In the genomic region with DNA sequence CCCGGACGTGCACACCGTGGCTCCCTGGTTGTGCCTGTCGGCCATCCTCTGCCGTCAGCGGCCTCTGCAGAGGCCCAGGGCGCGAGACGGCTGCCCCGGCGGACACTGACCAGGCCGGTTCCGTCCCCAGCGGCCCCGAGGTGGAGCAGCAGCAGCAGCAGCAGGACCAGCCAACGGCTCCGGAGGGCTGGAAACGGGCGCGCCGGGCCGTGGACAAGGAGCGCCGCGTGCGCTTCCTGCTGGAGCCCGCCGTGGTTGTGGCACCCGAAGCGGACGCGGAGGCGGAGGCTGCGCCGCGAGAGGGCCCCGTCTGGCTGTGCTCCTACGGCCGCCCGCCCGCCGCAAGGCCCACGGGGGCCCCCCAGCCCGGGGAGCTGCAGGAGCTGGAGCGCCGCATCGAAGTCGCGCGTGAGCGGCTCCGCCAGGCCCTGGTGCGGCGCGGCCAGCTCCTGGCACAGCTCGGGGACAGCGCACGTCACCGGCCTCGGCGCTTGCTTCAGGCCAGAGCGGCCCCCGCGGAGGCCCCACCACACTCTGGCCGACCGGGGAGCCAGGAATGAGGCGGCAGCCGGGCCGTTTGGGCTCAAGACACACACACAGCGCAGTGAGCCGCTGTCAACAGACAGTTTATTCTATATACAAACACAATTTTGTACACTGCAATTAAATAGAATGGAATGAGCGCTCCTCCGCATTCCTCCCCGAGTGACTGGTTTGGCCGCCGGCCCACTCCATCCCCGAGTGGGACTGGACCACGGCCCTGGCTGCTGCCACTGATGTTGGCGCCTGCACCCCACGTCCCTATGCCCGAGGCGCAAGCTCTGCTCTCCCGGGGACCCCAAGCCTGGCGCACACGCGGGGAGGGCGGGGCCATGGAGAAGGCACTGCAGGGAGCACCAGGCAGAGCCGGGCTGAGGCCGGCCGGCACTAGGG, we compare ENCODE assay signal across 1 cellular context.
A peak's percentile ranks its signal among the peaks of the same experiment; 100 is the strongest.
TF ChIP-seq lines count a peak whose summit lies in the region.

No MANE protein-coding gene starts in this region.

TF ChIP-seq in HEK293, 187 proteins besides CTCF, POLR2A, EP300 and RAD21 (continued from another document):
- TF ChIP-seq, protein P1, sequence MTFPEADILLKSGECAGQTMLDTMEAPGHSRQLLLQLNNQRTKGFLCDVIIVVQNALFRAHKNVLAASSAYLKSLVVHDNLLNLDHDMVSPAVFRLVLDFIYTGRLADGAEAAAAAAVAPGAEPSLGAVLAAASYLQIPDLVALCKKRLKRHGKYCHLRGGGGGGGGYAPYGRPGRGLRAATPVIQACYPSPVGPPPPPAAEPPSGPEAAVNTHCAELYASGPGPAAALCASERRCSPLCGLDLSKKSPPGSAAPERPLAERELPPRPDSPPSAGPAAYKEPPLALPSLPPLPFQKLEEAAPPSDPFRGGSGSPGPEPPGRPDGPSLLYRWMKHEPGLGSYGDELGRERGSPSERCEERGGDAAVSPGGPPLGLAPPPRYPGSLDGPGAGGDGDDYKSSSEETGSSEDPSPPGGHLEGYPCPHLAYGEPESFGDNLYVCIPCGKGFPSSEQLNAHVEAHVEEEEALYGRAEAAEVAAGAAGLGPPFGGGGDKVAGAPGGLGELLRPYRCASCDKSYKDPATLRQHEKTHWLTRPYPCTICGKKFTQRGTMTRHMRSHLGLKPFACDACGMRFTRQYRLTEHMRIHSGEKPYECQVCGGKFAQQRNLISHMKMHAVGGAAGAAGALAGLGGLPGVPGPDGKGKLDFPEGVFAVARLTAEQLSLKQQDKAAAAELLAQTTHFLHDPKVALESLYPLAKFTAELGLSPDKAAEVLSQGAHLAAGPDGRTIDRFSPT (tag by site-specific recombination; IDR thresholded peaks at IDR 0.05) = peak; percentile 65; the same call in 1 of the 2 replicates
- TF ChIP-seq ZNF398 (tag by site-specific recombination; IDR thresholded peaks at IDR 0.05) (no peak), ZNF10 (tag by site-specific recombination; IDR thresholded peaks at IDR 0.05) (peak; percentile 59; the same call in 1 of the 2 replicates), BCL6B (tag by site-specific recombination; IDR thresholded peaks at IDR 0.05) (no peak), ZNF600 (tag by site-specific recombination; IDR thresholded peaks at IDR 0.05) (0 out of 2 replicates have a peak, but pooled peaks have one; percentile 17), ZNF202 (tag by site-specific recombination; IDR thresholded peaks at IDR 0.05; ENCODE audit: borderline replicate concordance) (no peak), WT1 (tag by site-specific recombination; IDR thresholded peaks at IDR 0.05) (0 out of 2 replicates have a peak, but pooled peaks have one; percentile 19), ZNF48 (tag by site-specific recombination; IDR thresholded peaks at IDR 0.05) (no peak), KLF1 (tag by site-specific recombination; IDR thresholded peaks at IDR 0.05) (0 out of 2 replicates have a peak, but pooled peaks have one; percentile 47), SCRT2 (tag by site-specific recombination; IDR thresholded peaks at IDR 0.05) (no peak)
